In the genomic region with DNA sequence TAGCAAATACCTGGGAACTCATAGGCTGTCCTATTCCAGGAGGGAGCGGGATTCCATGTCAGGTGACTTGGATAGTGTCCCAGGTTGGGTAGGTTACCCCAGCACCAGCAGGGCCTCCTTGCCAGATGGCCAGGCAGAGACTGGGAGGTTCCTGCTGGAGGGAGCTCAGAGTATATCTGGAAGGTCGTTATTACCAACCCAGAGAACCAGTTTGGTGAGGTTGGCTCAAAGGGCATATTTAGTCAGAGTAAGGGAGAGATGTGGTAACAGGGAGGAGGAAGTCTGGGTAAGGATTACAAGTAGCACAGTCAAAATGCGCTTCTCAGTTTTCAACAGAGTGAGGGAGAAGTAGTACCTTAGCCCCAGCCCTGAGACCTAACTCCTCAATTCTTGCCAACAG, we compare ENCODE assay signal across 12 cellular contexts. TPM values are rescaled to one million over a fixed set of nuclear protein-coding genes. Genes with fewer than 3 reads are reported as not detected.
A peak's percentile ranks its signal among the peaks of the same experiment; 100 is the strongest.
DNase-seq lines count a peak whose midpoint lies in the region; ATAC-seq and TF ChIP-seq lines count a peak whose summit lies in the region.
"Had no signal": no experiment of that assay in that cellular context is flagged by ENCODE, and none has a peak within 500 bp of the region (broad histone marks: within the 10 kb centered on the region; RNA-seq: fewer than 3 reads in every experiment).

No MANE protein-coding gene starts in this region.

- H3K4me1 ChIP-seq in heart left ventricle = peaks cover 0 to 38% (median 7%) of the 10 kb centered on the region in 12 donors
- peaks cover 6% of the 10 kb centered on the region; the same call in 1 of the 2 replicates for H3K4me1 ChIP-seq in PC-9 (replicated peaks; ENCODE audit: insufficient read depth)
- no peaks in the 10 kb centered on the region for H3K4me1 ChIP-seq in urinary bladder (ENCODE audit: insufficient read depth)
- no peaks in the 10 kb centered on the region for H3K4me1 ChIP-seq in osteoblast (ENCODE audit: insufficient read depth, low read length)

- H3K79me2 ChIP-seq in PC-9 (ENCODE audit: low read depth) (no peaks in the 10 kb centered on the region), osteoblast (ENCODE audit: insufficient read depth, low read length) (no peaks in the 10 kb centered on the region)

- H3K9me3 ChIP-seq in heart left ventricle (no peaks in the 10 kb centered on the region), PC-9 (ENCODE audit: insufficient read depth, low read depth) (no peaks in the 10 kb centered on the region), osteoblast (ENCODE audit: low read depth, low read length) (no peaks in the 10 kb centered on the region)

- POLR2A ChIA-PET in PC-9 (lab: Charles Lee; ENCODE audit: unreplicated experiment) = interaction anchor here (0.6 kb wide), 1 partner anchor 275 kb away, joined by 3 read pairs; no protein-coding TSS in a partner anchor

- intact Hi-C loops in heart left ventricle (cut with DNase I) (no loop called here), cardiac septum (cut with DNase I) (loop anchor here (10.0 kb wide), 1 partner anchor 90 kb away; no protein-coding TSS in a partner anchor), PC-9 (cut with micrococcal nuclease; ENCODE audit: unreplicated experiment) (loop anchor here (2.0 kb wide), 1 partner anchor 44 kb away; no protein-coding TSS in a partner anchor)

- no peaks in the 10 kb centered on the region for H3F3A ChIP-seq in PC-9 (ENCODE audit: insufficient read depth, low read depth)

- H3K27me3 ChIP-seq in heart left ventricle = no peaks in the 10 kb centered on the region
- no peaks in the 10 kb centered on the region for H3K27me3 ChIP-seq in PC-9 (ENCODE audit: insufficient read depth, low read depth)
- no peaks in the 10 kb centered on the region for H3K27me3 ChIP-seq in osteoblast (ENCODE audit: insufficient read depth, low read length)

- H3K4me2 ChIP-seq in PC-9 (peak overlapping the region; percentile 38), osteoblast (ENCODE audit: insufficient read depth, low read length) (no peak overlapping the region)

- CTCF ChIA-PET in PC-9 (lab: Charles Lee) = no interaction called here

- H3K27ac ChIP-seq in heart left ventricle = no peak overlapping the region
- no peak overlapping the region for H3K27ac ChIP-seq in PC-9
- H3K27ac ChIP-seq in urinary bladder (ENCODE audit: low read depth) = peak overlapping the region; percentile 33
- no peak overlapping the region for H3K27ac ChIP-seq in osteoblast (ENCODE audit: low read depth, low read length)

- H3K36me3 ChIP-seq in heart left ventricle (no peaks in the 10 kb centered on the region), PC-9 (ENCODE audit: low read depth) (no peaks in the 10 kb centered on the region), urinary bladder (ENCODE audit: insufficient read depth) (no peaks in the 10 kb centered on the region), osteoblast (ENCODE audit: insufficient read depth, low read length) (no peaks in the 10 kb centered on the region)

- ATAC-seq in heart left ventricle (peak in 3 of 4 donors; percentile 45 to 58 (median 49)), left lobe of liver (peak; percentile 91), HG02763 (IDR thresholded peaks at IDR 0.05; ENCODE audit: unreplicated experiment) (no peak), HG03565 (IDR thresholded peaks at IDR 0.05; ENCODE audit: unreplicated experiment) (no peak)

- no TSS peak for BruUV-seq in PC-9 (replicated peaks; lab: Mats Ljungman, UMichigan)

- TF ChIP-seq CTCF in heart left ventricle (IDR thresholded peaks at IDR 0.05) = no peak
- no peak for TF ChIP-seq CTCF in PC-9 (conservative IDR thresholded peaks at IDR 0.05)
- no peak for TF ChIP-seq CTCF in osteoblast (IDR thresholded peaks at IDR 0.05; ENCODE audit: extremely low read depth, low read depth, low read length)

- H2AFZ ChIP-seq in PC-9 (no peak overlapping the region), osteoblast (ENCODE audit: low read length) (no peak overlapping the region)

- H3K4me3 ChIP-seq in heart left ventricle (no peak overlapping the region), PC-9 (no peak overlapping the region), urinary bladder (ENCODE audit: low read depth, low read length) (no peak overlapping the region), osteoblast (ENCODE audit: insufficient read depth, low read length) (no peak overlapping the region)

- H3K9me2 ChIP-seq in PC-9 (ENCODE audit: insufficient read depth) = no peaks in the 10 kb centered on the region

- H4K20me1 ChIP-seq in PC-9 (ENCODE audit: insufficient read depth) = no peaks in the 10 kb centered on the region
- H4K20me1 ChIP-seq in osteoblast (ENCODE audit: insufficient read depth, low read length) = no peaks in the 10 kb centered on the region

- DNase-seq in heart left ventricle (no peak), cardiac septum (ENCODE audit: low spot score) (no peak), PC-9 (peak; percentile 53 to 84), left lobe of liver (ENCODE audit: low spot score) (peak; percentile 92), osteoblast (ENCODE audit: insufficient read length, low spot score, missing footprints) (no peak)
- DNase-seq: AML-193; amygdala; left cardiac atrium; stimulated activated naive CD4-positive, alpha-beta T cell had no signal

- TF ChIP-seq POLR2A in heart left ventricle (IDR thresholded peaks at IDR 0.05) = no peak

- 56 to 64% (median 57%) methylated on average over 3 of the region's 3 CpGs for WGBS in heart left ventricle, 4 donors
- WGBS in urinary bladder = 79% methylated on average over 3 of the region's 3 CpGs

RNA-seq across cellular contexts. Expression of gene LNX1, which starts 53.3 kb away (rescaled TPM):
- 10 to 100 TPM in 2 of 9 donors, 1 to 10 TPM in 7; 3.4 to 15.7 (median 7.1) TPM for total RNA-seq in heart left ventricle
- 1 to 10 TPM; 5.4 to 6.7 TPM for polyA plus RNA-seq in heart left ventricle
- total RNA-seq in cardiac septum = 1.8 TPM
- total RNA-seq in PC-9 (2021) = 3.3 and 3.4 TPM in 2 replicates
- total RNA-seq in left lobe of liver = 7.0 TPM
- 7.9 TPM for total RNA-seq in urinary bladder
- 6.6 TPM for polyA plus RNA-seq in urinary bladder
- total RNA-seq in osteoblast = 6.2 and 9.8 TPM in 2 replicates

Comparison
In these comparisons a context has a peak if more than half of its experiments do, and no peak if none do; other contexts are left out.
1. intact Hi-C loops: an anchor here in cardiac septum (10.0 kb wide) and PC-9 (2.0 kb wide); none called in heart left ventricle.
2. ATAC-seq: peak in heart left ventricle (3 of 4) and left lobe of liver (single experiment); none in HG02763 (single experiment) and HG03565 (single experiment).
3. DNase-seq: peak in PC-9 (2 of 2) and left lobe of liver (single experiment); none in heart left ventricle (0 of 5), cardiac septum (single experiment) and osteoblast (single experiment).